In the genomic region with DNA sequence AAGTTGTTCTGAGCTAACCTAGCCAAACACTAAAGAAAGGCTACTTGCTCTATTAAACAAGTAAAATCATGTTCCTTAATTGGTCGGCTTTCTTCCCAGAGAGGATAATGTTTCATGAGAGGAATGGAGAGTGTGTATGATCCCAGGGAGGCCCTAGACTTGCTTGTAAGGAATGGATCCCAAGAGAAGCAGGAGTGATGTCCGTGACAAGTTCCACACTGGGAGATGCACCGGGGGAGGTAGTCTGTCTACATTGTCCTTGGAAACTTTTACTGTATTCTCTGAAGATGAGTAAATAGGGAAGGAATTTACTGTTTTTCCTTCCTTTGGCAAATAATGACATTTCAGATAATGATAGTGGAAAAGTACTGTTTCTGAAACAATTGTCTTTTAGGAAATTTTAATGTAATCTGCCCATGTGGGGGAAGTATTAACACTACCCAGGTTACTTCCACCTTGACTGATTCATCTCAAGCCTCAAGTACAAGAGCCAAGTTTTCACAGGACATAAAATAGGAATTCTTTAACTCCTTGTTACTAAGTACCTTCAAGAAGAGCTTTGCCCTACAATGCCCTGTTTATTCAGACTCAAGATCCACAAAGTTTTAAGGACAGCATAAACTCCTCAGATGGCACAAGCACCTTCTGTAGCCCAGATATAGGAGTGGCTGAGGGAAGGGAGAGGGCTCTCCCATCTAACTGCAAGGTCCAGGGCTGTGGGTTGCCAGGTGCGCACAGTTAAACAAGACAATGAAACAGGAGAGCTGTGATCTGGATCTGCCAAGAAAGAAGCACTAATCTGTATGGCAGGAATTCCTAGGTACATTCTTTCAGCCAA, we compare ENCODE assay signal across 12 cellular contexts.
DNase-seq lines count a peak whose midpoint lies in the region; ATAC-seq, FAIRE-seq and TF ChIP-seq lines count a peak whose summit lies in the region.
"Had no signal": no experiment of that assay in that cellular context is flagged by ENCODE, and none has a peak within 500 bp of the region (broad histone marks: within the 10 kb centered on the region; RNA-seq: fewer than 3 reads in every experiment).

No MANE protein-coding gene starts in this region.

- H3K4me1 ChIP-seq in A549, result peaks cover 27% of the 10 kb centered on the region
- no peaks in the 10 kb centered on the region for H3K4me1 ChIP-seq in CD8-positive, alpha-beta memory T cell (ENCODE audit: insufficient read depth, low read length)
- H3K4me1 ChIP-seq: BLaER1 had no signal

- peak; percentile 88 to 94 for ATAC-seq in A549
- no peak for ATAC-seq in GM21515 (IDR thresholded peaks at IDR 0.05; ENCODE audit: unreplicated experiment)

- no peak overlapping the region for H3K4me3 Mint-ChIP-seq in CD8-positive, alpha-beta memory T cell

- peaks cover 0 to 2% (median 0%) of the 10 kb centered on the region in 3 donors for H3K36me3 Mint-ChIP-seq in CD8-positive, alpha-beta memory T cell

- H3K4me2 ChIP-seq in A549, result peak overlapping the region; percentile 72
- H3K4me2 ChIP-seq: BLaER1 had no signal

- H3K9me3 Mint-ChIP-seq in CD8-positive, alpha-beta memory T cell, result peaks cover 0 to 4% (median 2%) of the 10 kb centered on the region in 5 donors

- no peaks in the 10 kb centered on the region for H3K4me1 Mint-ChIP-seq in CD8-positive, alpha-beta memory T cell

- WGBS in A549 (ENCODE audit: missing lambda C conversion rate), result 17% methylated on average over 4 of the region's 4 CpGs

- TF ChIP-seq CTCF in A549 (IDR thresholded peaks at IDR 0.05), result no peak
- TF ChIP-seq CTCF in GM13977 (IDR thresholded peaks at IDR 0.05; ENCODE audit: extremely low read depth, insufficient read depth, missing control alignments), result no peak

- H3K27ac ChIP-seq in A549, result peak overlapping the region; percentile 55 to 64
- no peak overlapping the region for H3K27ac ChIP-seq in CD8-positive, alpha-beta memory T cell (ENCODE audit: low read depth, low read length)
- H3K27ac ChIP-seq: BLaER1, neutrophil had no signal

- TF ChIP-seq POLR2A in A549 (IDR thresholded peaks at IDR 0.05; ENCODE audit: low read length), result no peak

- H3K36me3 ChIP-seq in CD8-positive, alpha-beta memory T cell (ENCODE audit: insufficient read depth, low read length), result no peaks in the 10 kb centered on the region
- H3K36me3 ChIP-seq: BLaER1, neutrophil had no signal

- no peaks in the 10 kb centered on the region for H3K9me3 ChIP-seq in A549
- no peaks in the 10 kb centered on the region for H3K9me3 ChIP-seq in CD8-positive, alpha-beta memory T cell (ENCODE audit: low read length)
- H3K9me3 ChIP-seq: neutrophil had no signal

- in situ Hi-C loops in GM13977 (cut with MboI; ENCODE audit: low pct_unique_long_range_greater_than_20kb, low sequenced_read_pairs, unreplicated experiment), result loop anchor here (25.0 kb wide), 1 partner anchor 334 kb away; no protein-coding TSS in a partner anchor

- no peak overlapping the region for H3K27ac Mint-ChIP-seq in CD8-positive, alpha-beta memory T cell

- H3K27me3 Mint-ChIP-seq in CD8-positive, alpha-beta memory T cell, result peaks cover 4 to 7% of the 10 kb centered on the region in 2 donors

- FAIRE-seq in A549 (lab: Jason Lieb, UNC), result no peak
- FAIRE-seq: GM12892 had no signal

- no peak overlapping the region for H3K4me3 ChIP-seq in A549
- no peak overlapping the region for H3K4me3 ChIP-seq in CD8-positive, alpha-beta memory T cell (ENCODE audit: low read length)
- H3K4me3 ChIP-seq: BLaER1 had no signal

- 0 out of 5 replicates have a peak, but pooled peaks of 1 of the 2 experiments have one; percentile 27 for TF ChIP-seq RAD21 in A549 (conservative IDR thresholded peaks at IDR 0.05 in 1 of 2, IDR thresholded peaks at IDR 0.05 in 1 of 2)

- POLR2A ChIA-PET in A549 (lab: Yijun Ruan, JAX), result no interaction called here
- POLR2A ChIA-PET in CD8-positive, alpha-beta memory T cell (lab: Charles Lee), result no interaction called here

- CTCF ChIA-PET in A549 (lab: Yijun Ruan, JAX), result interaction anchor here (0.8 to 1.0 kb wide), 2 partner anchors 22 to 63 kb away, joined by 3 to 5 read pairs; no protein-coding TSS in a partner anchor
- CTCF ChIA-PET in CD8-positive, alpha-beta memory T cell (lab: Charles Lee), result no interaction called here

- H3K27me3 ChIP-seq in CD8-positive, alpha-beta memory T cell (ENCODE audit: insufficient read depth, low read length, poor library complexity, severe bottlenecking), result no peaks in the 10 kb centered on the region
- H3K27me3 ChIP-seq: BLaER1, neutrophil had no signal

- DNase-seq in A549 (ENCODE audit: low read depth in 1 of 2, low spot score in 1 of 2) (peak; percentile 34 to 71), LHCN-M2 (ENCODE audit: low read depth) (peak; percentile 37), dermis blood vessel endothelial cell (peak; percentile 52), medulla oblongata (ENCODE audit: extremely low spot score) (peak; percentile 70), GM13977 (ENCODE audit: low spot score) (no peak)
- DNase-seq in stimulated activated CD4-positive, alpha-beta T cell treated with anti-CD3 and anti-CD28 coated beads, Interleukin-1b, Interleukin-23, amount 100 ng/mL, for 48 hours, result no peak
- DNase-seq in CD8-positive, alpha-beta memory T cell, result no peak
- DNase-seq: activated naive CD4-positive, alpha-beta T cell treated with Interleukin-2 at 50 U/mL for 16 hours had no signal

- peak; percentile 31 to 36; a peak in 2 of 5 replicates for TF ChIP-seq EP300 in A549 (IDR thresholded peaks at IDR 0.05)

TF ChIP-seq in A549, 52 proteins besides CTCF, POLR2A, EP300 and RAD21:
- TF ChIP-seq HOXB5 (CRISPR knock-in tag; IDR thresholded peaks at IDR 0.05) (no peak), FOSL2 (IDR thresholded peaks at IDR 0.05) (0 out of 2 replicates have a peak, but pooled peaks have one; percentile 32), FOSL2 (CRISPR knock-in tag; IDR thresholded peaks at IDR 0.05) (peak; percentile 54)

Comparison
In these comparisons a context has a peak if more than half of its experiments do, and no peak if none do; other contexts are left out.
1. DNase-seq: peak in A549 (2 of 2), LHCN-M2 (single experiment), dermis blood vessel endothelial cell (single experiment) and medulla oblongata (single experiment); none in stimulated activated CD4-positive, alpha-beta T cell treated with anti-CD3 and anti-CD28 coated beads, Interleukin-1b, Interleukin-23, amount 100 ng/mL, for 48 hours (single experiment), GM13977 (single experiment) and CD8-positive, alpha-beta memory T cell (0 of 5).